In the genomic region with DNA sequence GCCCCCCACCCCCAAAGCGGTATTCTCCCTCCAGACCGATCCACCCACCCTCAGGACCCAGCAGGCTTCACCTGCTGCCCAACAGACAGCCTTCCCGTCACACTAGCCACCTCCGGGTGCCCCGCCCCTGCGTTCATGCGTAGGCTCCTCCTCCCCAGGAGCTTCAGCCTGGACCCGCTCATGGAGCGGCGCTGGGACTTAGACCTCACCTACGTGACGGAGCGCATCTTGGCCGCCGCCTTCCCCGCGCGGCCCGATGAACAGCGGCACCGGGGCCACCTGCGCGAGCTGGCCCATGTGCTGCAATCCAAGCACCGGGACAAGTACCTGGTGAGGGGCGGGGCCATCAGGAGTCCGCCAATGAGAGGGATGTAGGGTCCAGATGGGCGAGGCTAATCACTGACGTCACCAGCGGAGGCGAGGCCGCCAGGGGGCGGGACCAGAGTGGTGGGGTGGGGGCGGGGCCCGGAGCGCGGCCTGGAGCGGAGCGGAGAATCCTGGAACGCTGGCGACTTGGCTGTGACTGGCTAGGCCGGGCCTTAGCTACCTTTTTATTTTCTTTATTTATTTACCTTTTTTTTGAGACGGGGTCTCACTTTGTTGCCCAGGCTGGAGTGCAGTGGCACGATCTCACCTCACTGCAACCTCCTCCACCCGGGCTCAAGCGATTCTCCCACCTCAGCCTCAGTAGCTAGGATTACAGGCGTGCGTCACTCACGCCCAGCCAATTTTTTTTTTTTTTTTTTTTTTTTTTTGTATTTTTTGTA, we compare ENCODE assay signal across 1 cellular context.
TF ChIP-seq lines count a peak whose summit lies in the region.

No MANE protein-coding gene starts in this region.

TF ChIP-seq in Ishikawa, 13 proteins besides CTCF, POLR2A, EP300 and RAD21 (continued from another document):
- TF ChIP-seq, protein P1, sequence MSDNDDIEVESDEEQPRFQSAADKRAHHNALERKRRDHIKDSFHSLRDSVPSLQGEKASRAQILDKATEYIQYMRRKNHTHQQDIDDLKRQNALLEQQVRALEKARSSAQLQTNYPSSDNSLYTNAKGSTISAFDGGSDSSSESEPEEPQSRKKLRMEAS (IDR thresholded peaks at IDR 0.05): peak; percentile 98
- TF ChIP-seq EGR1 (IDR thresholded peaks at IDR 0.05): no peak
- peak; percentile 39; the same call in 1 of the 2 replicates for TF ChIP-seq TEAD4 (IDR thresholded peaks at IDR 0.05)
- peak; percentile 70; the same call in 1 of the 2 replicates for TF ChIP-seq YY1 (IDR thresholded peaks at IDR 0.05; ENCODE audit: low read depth)
- TF ChIP-seq, protein P2, sequence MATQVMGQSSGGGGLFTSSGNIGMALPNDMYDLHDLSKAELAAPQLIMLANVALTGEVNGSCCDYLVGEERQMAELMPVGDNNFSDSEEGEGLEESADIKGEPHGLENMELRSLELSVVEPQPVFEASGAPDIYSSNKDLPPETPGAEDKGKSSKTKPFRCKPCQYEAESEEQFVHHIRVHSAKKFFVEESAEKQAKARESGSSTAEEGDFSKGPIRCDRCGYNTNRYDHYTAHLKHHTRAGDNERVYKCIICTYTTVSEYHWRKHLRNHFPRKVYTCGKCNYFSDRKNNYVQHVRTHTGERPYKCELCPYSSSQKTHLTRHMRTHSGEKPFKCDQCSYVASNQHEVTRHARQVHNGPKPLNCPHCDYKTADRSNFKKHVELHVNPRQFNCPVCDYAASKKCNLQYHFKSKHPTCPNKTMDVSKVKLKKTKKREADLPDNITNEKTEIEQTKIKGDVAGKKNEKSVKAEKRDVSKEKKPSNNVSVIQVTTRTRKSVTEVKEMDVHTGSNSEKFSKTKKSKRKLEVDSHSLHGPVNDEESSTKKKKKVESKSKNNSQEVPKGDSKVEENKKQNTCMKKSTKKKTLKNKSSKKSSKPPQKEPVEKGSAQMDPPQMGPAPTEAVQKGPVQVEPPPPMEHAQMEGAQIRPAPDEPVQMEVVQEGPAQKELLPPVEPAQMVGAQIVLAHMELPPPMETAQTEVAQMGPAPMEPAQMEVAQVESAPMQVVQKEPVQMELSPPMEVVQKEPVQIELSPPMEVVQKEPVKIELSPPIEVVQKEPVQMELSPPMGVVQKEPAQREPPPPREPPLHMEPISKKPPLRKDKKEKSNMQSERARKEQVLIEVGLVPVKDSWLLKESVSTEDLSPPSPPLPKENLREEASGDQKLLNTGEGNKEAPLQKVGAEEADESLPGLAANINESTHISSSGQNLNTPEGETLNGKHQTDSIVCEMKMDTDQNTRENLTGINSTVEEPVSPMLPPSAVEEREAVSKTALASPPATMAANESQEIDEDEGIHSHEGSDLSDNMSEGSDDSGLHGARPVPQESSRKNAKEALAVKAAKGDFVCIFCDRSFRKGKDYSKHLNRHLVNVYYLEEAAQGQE (IDR thresholded peaks at IDR 0.05; ENCODE audit: low read depth): no peak
- no peak for TF ChIP-seq ZBTB7A (IDR thresholded peaks at IDR 0.05; ENCODE audit: low read depth)
- TF ChIP-seq TAF1 (IDR thresholded peaks at IDR 0.05; ENCODE audit: low read depth): peak; percentile 73
- 0 out of 2 replicates have a peak, but pooled peaks have one; percentile 21 for TF ChIP-seq CREB1 (IDR thresholded peaks at IDR 0.05; ENCODE audit: low read depth)
- TF ChIP-seq, protein P3, sequence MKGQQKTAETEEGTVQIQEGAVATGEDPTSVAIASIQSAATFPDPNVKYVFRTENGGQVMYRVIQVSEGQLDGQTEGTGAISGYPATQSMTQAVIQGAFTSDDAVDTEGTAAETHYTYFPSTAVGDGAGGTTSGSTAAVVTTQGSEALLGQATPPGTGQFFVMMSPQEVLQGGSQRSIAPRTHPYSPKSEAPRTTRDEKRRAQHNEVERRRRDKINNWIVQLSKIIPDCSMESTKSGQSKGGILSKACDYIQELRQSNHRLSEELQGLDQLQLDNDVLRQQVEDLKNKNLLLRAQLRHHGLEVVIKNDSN (IDR thresholded peaks at IDR 0.05): peak; percentile 57
